12 cellular contexts compared by ENCODE assay signal in the genomic region with DNA sequence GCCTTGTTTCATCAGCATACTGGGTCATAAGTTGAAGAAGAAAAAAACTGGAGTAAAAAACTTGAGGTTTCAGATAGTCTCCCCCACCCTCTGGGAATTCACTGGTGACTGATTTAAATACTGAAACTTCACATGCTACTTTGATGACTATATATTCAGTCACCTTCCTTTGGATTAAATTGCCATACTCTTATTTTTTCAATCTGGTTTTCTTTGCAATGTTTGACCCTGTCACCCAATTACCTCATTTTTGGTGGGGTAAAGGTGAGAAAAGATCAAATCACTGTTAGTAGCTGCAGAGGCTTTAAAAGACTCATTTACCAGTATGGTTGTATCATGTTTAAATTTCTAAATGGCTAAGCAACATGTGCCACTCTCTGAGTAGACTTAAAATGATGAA.
A peak's percentile ranks its signal among the peaks of the same experiment; 100 is the strongest.
DNase-seq lines count a peak whose midpoint lies in the region; ATAC-seq, FAIRE-seq and TF ChIP-seq lines count a peak whose summit lies in the region.
"Had no signal": no experiment of that assay in that cellular context is flagged by ENCODE, and none has a peak within 500 bp of the region (broad histone marks: within the 10 kb centered on the region; RNA-seq: fewer than 3 reads in every experiment).

No MANE protein-coding gene starts in this region.

- no peak overlapping the region for H3K4me3 Mint-ChIP-seq in glutamatergic neuron (ENCODE audit: unreplicated experiment)
- H3K4me3 Mint-ChIP-seq: activated CD4-positive, alpha-beta T cell treated with anti-CD3 and anti-CD28 coated beads, Interleukin-2, amount 10 ng/mL, durations not matched to agents 7 days and 5 days had no signal

- peaks cover 2% of the 10 kb centered on the region for H3K9me3 Mint-ChIP-seq in glutamatergic neuron (ENCODE audit: unreplicated experiment)
- H3K9me3 Mint-ChIP-seq: activated CD4-positive, alpha-beta T cell treated with anti-CD3 and anti-CD28 coated beads, Interleukin-2, amount 10 ng/mL, durations not matched to agents 7 days and 5 days had no signal

- no peak overlapping the region for H3K27ac Mint-ChIP-seq in glutamatergic neuron (ENCODE audit: unreplicated experiment)
- H3K27ac Mint-ChIP-seq: activated CD4-positive, alpha-beta T cell treated with anti-CD3 and anti-CD28 coated beads, Interleukin-2, amount 10 ng/mL, durations not matched to agents 7 days and 5 days had no signal

- ATAC-seq in GM19395 (IDR thresholded peaks at IDR 0.05; ENCODE audit: unreplicated experiment) (peak; percentile 88), HG02884 (IDR thresholded peaks at IDR 0.05; ENCODE audit: unreplicated experiment) (peak; percentile 81)

- H3K4me1 Mint-ChIP-seq in glutamatergic neuron (ENCODE audit: low read depth, unreplicated experiment) = no peaks in the 10 kb centered on the region

- no peak for FAIRE-seq in D721Med (lab: Jason Lieb, UNC)
- FAIRE-seq: G401.6 had no signal

- no peaks in the 10 kb centered on the region for H3K27me3 Mint-ChIP-seq in glutamatergic neuron (ENCODE audit: unreplicated experiment)
- H3K27me3 Mint-ChIP-seq: activated CD4-positive, alpha-beta T cell treated with anti-CD3 and anti-CD28 coated beads, Interleukin-2, amount 10 ng/mL, durations not matched to agents 7 days and 5 days had no signal

- H3K36me3 Mint-ChIP-seq in glutamatergic neuron (ENCODE audit: unreplicated experiment) = no peaks in the 10 kb centered on the region

- TF ChIP-seq CTCF in GM10266 (IDR thresholded peaks at IDR 0.05; ENCODE audit: control insufficient read depth, insufficient read depth, low read depth, missing control alignments) (no peak), D721Med (IDR thresholded peaks at IDR 0.05; ENCODE audit: insufficient read depth, missing control alignments) (no peak), glutamatergic neuron (IDR thresholded peaks at IDR 0.05; ENCODE audit: partially characterized antibody, unreplicated experiment) (no peak)

- DNase-seq in GM10266 (ENCODE audit: extremely low spot score) (peak; percentile 31), HPDE6-E6E7 (ENCODE audit: extremely low spot score) (peak; percentile 36), D721Med (ENCODE audit: insufficient read length, low spot score) (no peak), HT-29 (ENCODE audit: low spot score) (no peak), NCI-H2171 (lab: John Stamatoyannopoulos, UW) (no peak), glutamatergic neuron (no peak)
- DNase-seq: activated CD4-positive, alpha-beta T cell treated with anti-CD3 and anti-CD28 coated beads, Interleukin-2, amount 10 ng/mL, durations not matched to agents 7 days and 5 days; kidney glomerular epithelial cell; NCI-H2081 treated with DMSO at 0.1 percent for 48 hours had no signal

Comparison
In these comparisons a context has a peak if more than half of its experiments do, and no peak if none do; other contexts are left out.
1. DNase-seq: peak in GM10266 (single experiment) and HPDE6-E6E7 (single experiment); none in D721Med (single experiment), HT-29 (single experiment), NCI-H2171 (single experiment) and glutamatergic neuron (single experiment).